8 cellular contexts compared by ENCODE assay signal in genomic region chr13:52652980-52653303, GRCh38. TPM values are rescaled to one million over a fixed set of nuclear protein-coding genes. Genes with fewer than 3 reads are reported as not detected.
DNase-seq lines count a peak whose midpoint lies in the region; ATAC-seq, FAIRE-seq and TF ChIP-seq lines count a peak whose summit lies in the region.

No MANE protein-coding gene starts in this region.

- TF ChIP-seq POLR2A in adrenal gland (IDR thresholded peaks at IDR 0.05) = no peak

- TF ChIP-seq CTCF in AG10803 (conservative IDR thresholded peaks at IDR 0.05; ENCODE audit: low read length) (no peak), adrenal gland (IDR thresholded peaks at IDR 0.05) (peak in 3 of 6 experiments; percentile 6 to 28 (median 6))

- H3K4me3 ChIP-seq in AG10803 (ENCODE audit: low read length) (peak overlapping the region; percentile 94), adrenal gland (peak overlapping the region; percentile 30 to 90 (median 66))

- intact Hi-C loops in adrenal gland (cut with DNase I) = no loop called here

- no peaks in the 10 kb centered on the region for H3K27me3 Mint-ChIP-seq in T-helper 2 cell treated with Interferon-gamma antibody and Interleukin-4, amounts not matched to agents 5 μg/mL and 100 μg/mL, for 36 hours (ENCODE audit: low read depth)

- no peaks in the 10 kb centered on the region for H3K27me3 ChIP-seq in adrenal gland

- peak; percentile 27 for ATAC-seq in HG03139 (IDR thresholded peaks at IDR 0.05; ENCODE audit: unreplicated experiment)

- H3K36me3 Mint-ChIP-seq in T-helper 2 cell treated with Interferon-gamma antibody and Interleukin-4, amounts not matched to agents 5 μg/mL and 100 μg/mL, for 36 hours (ENCODE audit: low read depth) = peaks cover 16% of the 10 kb centered on the region

- no peaks in the 10 kb centered on the region for H3K9me3 ChIP-seq in adrenal gland (replicated peaks in 1 of 3)

- H3K4me1 Mint-ChIP-seq in T-helper 2 cell treated with Interferon-gamma antibody and Interleukin-4, amounts not matched to agents 5 μg/mL and 100 μg/mL, for 36 hours (ENCODE audit: low read depth) = peaks cover 16% of the 10 kb centered on the region

- H3K27ac ChIP-seq in adrenal gland = peak overlapping the region; percentile 93 to 98 (median 97)
- H3K27ac ChIP-seq in substantia nigra (ENCODE audit: low read depth, low read length, poor library complexity, severe bottlenecking) = peak overlapping the region; percentile 98

- H3K36me3 ChIP-seq in adrenal gland (replicated peaks in 1 of 2) = peaks cover 0 to 5% of the 10 kb centered on the region in 2 donors

- no peaks in the 10 kb centered on the region for H3K9me3 Mint-ChIP-seq in T-helper 2 cell treated with Interferon-gamma antibody and Interleukin-4, amounts not matched to agents 5 μg/mL and 100 μg/mL, for 36 hours

- FAIRE-seq in GM19239 (lab: Jason Lieb, UNC) = no peak

- peaks cover 22 to 38% of the 10 kb centered on the region in 2 donors for H3K4me1 ChIP-seq in adrenal gland (replicated peaks in 1 of 2)

- 0 to 1% (median 0%) methylated on average over 18 of the region's 18 CpGs for WGBS in adrenal gland, 4 donors

- no peak overlapping the region for H3K27ac Mint-ChIP-seq in T-helper 2 cell treated with Interferon-gamma antibody and Interleukin-4, amounts not matched to agents 5 μg/mL and 100 μg/mL, for 36 hours

- H3K4me3 Mint-ChIP-seq in T-helper 2 cell treated with Interferon-gamma antibody and Interleukin-4, amounts not matched to agents 5 μg/mL and 100 μg/mL, for 36 hours = no peak overlapping the region

- no peak for DNase-seq in AG10803 (ENCODE audit: low read depth)
- peak; percentile 9 for DNase-seq in GM19239 (ENCODE audit: insufficient read length, low spot score)
- DNase-seq in adrenal gland = no peak
- DNase-seq in iPS-NIHi7 (ENCODE audit: extremely low spot score) = peak; percentile 61
- DNase-seq in substantia nigra (lab: John Stamatoyannopoulos, UW) = peak in 11 of 49 donors; percentile 38 to 73 (median 60)
- no peak for DNase-seq in T-helper 2 cell treated with Interferon-gamma antibody and Interleukin-4, amounts not matched to agents 5 μg/mL and 100 μg/mL, for 36 hours (ENCODE audit: low spot score)
- no peak for DNase-seq in activated CD4-positive, alpha-beta T cell treated with anti-CD3 and anti-CD28 coated beads, Interleukin-2, amount 50 U/mL, for 4 hours

RNA-seq across cellular contexts. Expression of gene SUGT1, which starts 0.3 kb away (rescaled TPM):
- 10 to 100 TPM; 27.1 to 66.9 (median 43.1) TPM for total RNA-seq in adrenal gland
- 10 to 100 TPM; 34.5 to 95.2 (median 38.9) TPM for polyA plus RNA-seq in adrenal gland

RNA-seq across cellular contexts. Expression of gene HNRNPA1L2, which starts 10.7 kb away (rescaled TPM):
- 1 to 10 TPM; 1.5 to 5.5 (median 3.7) TPM for total RNA-seq in adrenal gland
- 10 to 100 TPM; 10.2 to 21.6 (median 18.3) TPM for polyA plus RNA-seq in adrenal gland

Comparison
In these comparisons a context has a peak if more than half of its experiments do, and no peak if none do; other contexts are left out.
1. DNase-seq: peak in GM19239 (single experiment) and iPS-NIHi7 (single experiment); none in AG10803 (single experiment), adrenal gland (0 of 7), T-helper 2 cell treated with Interferon-gamma antibody and Interleukin-4, amounts not matched to agents 5 μg/mL and 100 μg/mL, for 36 hours (single experiment) and activated CD4-positive, alpha-beta T cell treated with anti-CD3 and anti-CD28 coated beads, Interleukin-2, amount 50 U/mL, for 4 hours (0 of 2).